ENCODE assay signal across 1 cellular context in the genomic region with DNA sequence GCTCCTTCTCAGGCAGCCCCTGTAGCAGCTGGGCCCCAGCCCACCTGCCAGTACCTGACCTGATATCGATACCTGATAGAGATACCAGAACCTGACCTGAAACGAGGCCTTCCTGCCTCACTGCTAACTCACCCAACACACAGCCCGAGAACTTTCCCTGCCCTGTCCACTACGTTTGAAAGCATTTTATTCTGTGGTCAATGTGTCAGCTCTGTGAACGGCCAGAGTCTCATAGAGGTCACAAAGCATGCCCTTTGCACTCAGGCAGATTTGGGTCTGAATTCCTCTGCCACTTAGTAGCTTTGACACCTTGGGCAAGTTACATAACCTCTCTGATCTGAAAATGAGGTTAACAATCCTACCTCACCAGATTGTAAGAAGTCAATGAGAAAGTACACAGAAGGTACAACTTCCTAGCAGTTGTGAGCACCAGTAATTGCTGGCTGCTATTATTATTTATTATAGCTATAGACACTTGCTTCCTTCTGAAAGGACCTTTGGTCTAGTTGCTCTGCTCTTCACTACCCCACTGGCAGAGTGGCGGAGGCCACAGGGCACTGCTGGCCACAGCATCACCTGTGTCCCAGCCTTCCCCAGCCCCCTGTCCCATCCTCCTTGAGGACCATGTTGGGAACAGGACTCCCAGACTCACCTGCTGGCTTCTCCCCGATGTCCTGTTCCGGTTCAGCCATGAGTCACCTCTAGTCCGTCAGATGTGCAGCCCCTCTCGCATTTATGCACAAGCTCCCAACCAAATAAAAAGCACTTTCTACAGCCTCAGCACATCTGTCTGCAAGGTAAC.
TF ChIP-seq lines count a peak whose summit lies in the region.

No MANE protein-coding gene starts in this region.

TF ChIP-seq in IMR-90, 13 proteins besides CTCF, POLR2A, EP300 and RAD21:
- no peak for TF ChIP-seq MAZ (IDR thresholded peaks at IDR 0.05; ENCODE audit: borderline replicate concordance, low read depth, low read length)
- no peak for TF ChIP-seq FOS (IDR thresholded peaks at IDR 0.05; ENCODE audit: low read depth, low read length)
- TF ChIP-seq MAFK (IDR thresholded peaks at IDR 0.05; ENCODE audit: low read depth, low read length) = no peak
- no peak for TF ChIP-seq BHLHE40 (IDR thresholded peaks at IDR 0.05; ENCODE audit: low read depth, low read length)
- TF ChIP-seq CEBPB (IDR thresholded peaks at IDR 0.05; ENCODE audit: low read depth, low read length) = no peak
- TF ChIP-seq RCOR1 (IDR thresholded peaks at IDR 0.05; ENCODE audit: insufficient replicate concordance, low read length) = no peak
- TF ChIP-seq MXI1 (IDR thresholded peaks at IDR 0.05; ENCODE audit: borderline replicate concordance, low read depth, low read length) = no peak
- TF ChIP-seq USF2 (IDR thresholded peaks at IDR 0.05; ENCODE audit: low read depth, low read length) = no peak
- no peak for TF ChIP-seq NFE2L2 (IDR thresholded peaks at IDR 0.05; ENCODE audit: low read depth, low read length)
- TF ChIP-seq SMC3 (IDR thresholded peaks at IDR 0.05; ENCODE audit: low read depth, low read length) = no peak
